In genomic region chr1:76802094-76802493, GRCh38 we compare ENCODE assay signal across 28 cellular contexts.
"Had no signal": no experiment of that assay in that cellular context is flagged by ENCODE, and none has a peak within 500 bp of the region (broad histone marks: within the 10 kb centered on the region; RNA-seq: fewer than 3 reads in every experiment).

No MANE protein-coding gene starts in this region.

- ATAC-seq: activated CD4-positive, CD25-positive, alpha-beta regulatory T cell treated with anti-CD3 and anti-CD28 coated beads, Interleukin-2, amount 50 U/mL, for 24 hours; body of pancreas; heart right ventricle; left lobe of liver; lower lobe of right lung; sciatic nerve; stimulated activated naive B cell treated with anti-CD40 and anti-IgM and Interleukin-4, amounts not matched to agents 10 μg/mL and 1 μg/mL and 100 μg/mL, for 72 hours had no signal

- H3K4me3 ChIP-seq: adrenal gland, body of pancreas, cardiac muscle cell, colonic mucosa, esophagus squamous epithelium, heart right ventricle, lower lobe of right lung, skin epidermis, tibial nerve had no signal

- H3K4me1 ChIP-seq: adrenal gland, body of pancreas, colonic mucosa, esophagus squamous epithelium, lower lobe of right lung, tibial nerve had no signal

- H3K9me3 ChIP-seq: adrenal gland, body of pancreas, colonic mucosa, esophagus squamous epithelium, heart right ventricle, lower lobe of right lung, tibial nerve had no signal

- DNase-seq: activated CD4-positive, alpha-beta T cell treated with anti-CD3 and anti-CD28 coated beads for 48 hours; activated CD4-positive, alpha-beta T cell treated with anti-CD3 and anti-CD28 coated beads, Interleukin-2, amount 50 U/mL, for 48 hours; activated CD8-positive, alpha-beta memory T cell treated with anti-CD3 and anti-CD28 coated beads for 24 hours; activated effector memory CD4-positive, alpha-beta T cell treated with Interleukin-2 at 50 U/mL for 16 hours; activated naive CD4-positive, alpha-beta T cell treated with Interleukin-2 at 50 U/mL for 16 hours; activated naive CD8-positive, alpha-beta T cell treated with anti-CD3 and anti-CD28 coated beads for 36 hours; adrenal gland; aorta; body of pancreas; cerebellar nuclear complex; colonic mucosa; effector CD8-positive, alpha-beta T cell; esophagus squamous epithelium; foreskin melanocyte; heart right ventricle; lower lobe of right lung; mesenchymal stem cell; stimulated activated CD4-positive, alpha-beta T cell treated with anti-CD3 and anti-CD28 coated beads, Interleukin-12 subunit alpha, Interleukin-12 subunit beta, amount 100 ng/mL, for 4 hours; stimulated activated CD4-positive, alpha-beta T cell treated with anti-CD3 and anti-CD28 coated beads, Interleukin-4, amount 100 ng/mL, for 4 hours; stimulated activated naive B cell treated with anti-CD40 and anti-IgM and Interleukin-4, amounts not matched to agents 10 μg/mL and 1 μg/mL and 100 μg/mL, for 72 hours had no signal

- H3K27me3 ChIP-seq: adrenal gland, body of pancreas, cardiac muscle cell, colonic mucosa, esophagus squamous epithelium, tibial nerve had no signal

- H3K27ac ChIP-seq: adrenal gland, body of pancreas, cardiac muscle cell, colonic mucosa, epithelial cell of prostate, esophagus squamous epithelium, heart right ventricle, lower lobe of right lung, skin epidermis, tibial nerve, VCaP had no signal
